In genomic region chr1:117732956-117733355, GRCh38 we compare ENCODE assay signal across 24 cellular contexts.
"Had no signal": no experiment of that assay in that cellular context is flagged by ENCODE, and none has a peak within 500 bp of the region (broad histone marks: within the 10 kb centered on the region; RNA-seq: fewer than 3 reads in every experiment).

No MANE protein-coding gene starts in this region.

- H3K36me3 ChIP-seq: lower lobe of right lung, neutrophil, right lobe of liver, stomach, thyroid gland, vagina had no signal

- H3K9me3 Mint-ChIP-seq: natural killer cell had no signal

- FAIRE-seq: frontal cortex, small intestine had no signal

- H3K4me3 Mint-ChIP-seq: effector memory CD8-positive, alpha-beta T cell; immature natural killer cell; natural killer cell had no signal

- H3K27ac Mint-ChIP-seq: effector memory CD8-positive, alpha-beta T cell; natural killer cell; progenitor cell of endocrine pancreas had no signal

- H3K4me3 ChIP-seq: lower lobe of right lung, right lobe of liver, stomach, thyroid gland, vagina had no signal

- H3K9ac ChIP-seq: parathyroid adenoma had no signal

- H3K4me1 ChIP-seq: parathyroid adenoma, right lobe of liver had no signal

- H3K27me3 Mint-ChIP-seq: effector memory CD8-positive, alpha-beta T cell; progenitor cell of endocrine pancreas had no signal

- H3K27me3 ChIP-seq: neutrophil, right lobe of liver, stomach, thyroid gland, vagina had no signal

- H3K27ac ChIP-seq: lower lobe of right lung, neutrophil, parathyroid adenoma, right lobe of liver, stomach, thyroid gland, vagina had no signal

- ATAC-seq: effector memory CD8-positive, alpha-beta T cell; left ventricle myocardium superior; natural killer cell; right lobe of liver had no signal

- DNase-seq: cortex of kidney; effector memory CD8-positive, alpha-beta T cell; hypothalamus; immature natural killer cell; islet precursor cell; kidney glomerular epithelial cell; left ventricle myocardium superior; lower lobe of right lung; natural killer cell; right lobe of liver; small intestine; stimulated activated CD4-positive, alpha-beta T cell treated with anti-CD3 and anti-CD28 coated beads, Interleukin-12 subunit alpha, Interleukin-12 subunit beta, amount 100 ng/mL, for 4 hours; stimulated activated CD4-positive, alpha-beta T cell treated with anti-CD3 and anti-CD28 coated beads, Interleukin-1b, Interleukin-23, amount 100 ng/mL, for 48 hours; stimulated activated CD4-positive, alpha-beta T cell treated with anti-CD3 and anti-CD28 coated beads, Interleukin-4, amount 100 ng/mL, for 1 hour; stimulated activated CD8-positive, alpha-beta memory T cell treated with anti-CD3 and anti-CD28 coated beads, Interleukin-4, amount 100 ng/mL, for 48 hours; stimulated activated naive CD4-positive, alpha-beta T cell treated with Interleukin-2 at 50 U/mL for 16 hours; stomach; thyroid gland; trophoblast cell had no signal

- H2AFZ ChIP-seq: parathyroid adenoma had no signal

- H3K36me3 Mint-ChIP-seq: natural killer cell had no signal

- H3K9me3 ChIP-seq: neutrophil, right lobe of liver, thyroid gland, vagina had no signal
